24 cellular contexts compared by ENCODE assay signal in genomic region chr7:7779888-7780287, GRCh38.
A peak's percentile ranks its signal among the peaks of the same experiment; 100 is the strongest.
DNase-seq lines count a peak whose midpoint lies in the region; ATAC-seq lines count a peak whose summit lies in the region.
"Had no signal": no experiment of that assay in that cellular context is flagged by ENCODE, and none has a peak within 500 bp of the region (broad histone marks: within the 10 kb centered on the region; RNA-seq: fewer than 3 reads in every experiment).

No MANE protein-coding gene starts in this region.

- no peaks in the 10 kb centered on the region for H3K9me3 Mint-ChIP-seq in effector memory CD8-positive, alpha-beta T cell
- H3K9me3 Mint-ChIP-seq: activated naive CD8-positive, alpha-beta T cell treated with anti-CD3 and anti-CD28 coated beads, Interleukin-2, amount 50 U/mL, for 24 hours; activated T-cell treated with anti-CD3 and anti-CD28 coated beads, Interleukin-2, amount 50 U/mL, for 24 hours; mesothelial cell of epicardium; T-helper 1 cell treated with Interleukin-12 subunit alpha and Interleukin-12 subunit beta and Interleukin-4 antibody, amounts not matched to agents 30 μg/mL and 1 μg/mL, for 36 hours had no signal

- H3K4me1 Mint-ChIP-seq in effector memory CD8-positive, alpha-beta T cell (ENCODE audit: low read depth in 2 of 2): peaks cover 5% of the 10 kb centered on the region in 2 donors
- H3K4me1 Mint-ChIP-seq: mesothelial cell of epicardium had no signal

- DNase-seq in COLO829 (ENCODE audit: low spot score) (peak; percentile 53), H4 (ENCODE audit: low spot score) (peak; percentile 42), NCI-H82 treated with DMSO at 0.1 percent for 48 hours (lab: John Stamatoyannopoulos, UW; ENCODE audit: unreplicated experiment) (peak; percentile 38), NCI-H187 treated with DMSO at 0.1 percent for 48 hours (lab: John Stamatoyannopoulos, UW) (no peak), HUDEP-2 (lab: John Stamatoyannopoulos, UW; ENCODE audit: unreplicated experiment in 76 of 76) (no peak)
- no peak for DNase-seq in effector memory CD8-positive, alpha-beta T cell
- DNase-seq in activated CD8-positive, alpha-beta memory T cell treated with anti-CD3 and anti-CD28 coated beads, Interleukin-2, amount 50 U/mL, for 4 hours: no peak
- DNase-seq: activated CD4-positive, alpha-beta T cell treated with anti-CD3 and anti-CD28 coated beads for 36 hours; activated naive CD8-positive, alpha-beta T cell treated with anti-CD3 and anti-CD28 coated beads, Interleukin-2, amount 50 U/mL, for 24 hours; activated T-cell treated with anti-CD3 and anti-CD28 coated beads, Interleukin-2, amount 50 U/mL, for 24 hours; dorsolateral prefrontal cortex; EL; glutamatergic neuron; HCEC 1CT; left ventricle myocardium superior; naive thymus-derived CD4-positive, alpha-beta T cell; NCI-H1105; NCI-H1930; NCI-H524 treated with DMSO at 0.1 percent for 48 hours; stimulated activated CD4-positive, alpha-beta T cell treated with anti-CD3 and anti-CD28 coated beads, Interleukin-4, amount 100 ng/mL, for 4 hours had no signal

- H3K36me3 Mint-ChIP-seq in effector memory CD8-positive, alpha-beta T cell (ENCODE audit: insufficient read depth): peaks cover 2% of the 10 kb centered on the region
- H3K36me3 Mint-ChIP-seq: mesothelial cell of epicardium had no signal

- H3K4me3 Mint-ChIP-seq in effector memory CD8-positive, alpha-beta T cell: no peak overlapping the region
- H3K4me3 Mint-ChIP-seq: activated CD4-positive, alpha-beta T cell treated with anti-CD3 and anti-CD28 coated beads for 36 hours; activated naive CD8-positive, alpha-beta T cell treated with anti-CD3 and anti-CD28 coated beads, Interleukin-2, amount 50 U/mL, for 24 hours; activated T-cell treated with anti-CD3 and anti-CD28 coated beads, Interleukin-2, amount 50 U/mL, for 24 hours; mesothelial cell of epicardium; naive thymus-derived CD4-positive, alpha-beta T cell; stimulated activated memory B cell treated with anti-CD40 and anti-IgM and Interleukin-4, amounts not matched to agents 10 μg/mL and 1 μg/mL and 100 μg/mL, for 72 hours; T-helper 1 cell treated with Interleukin-12 subunit alpha and Interleukin-12 subunit beta and Interleukin-4 antibody, amounts not matched to agents 30 μg/mL and 1 μg/mL, for 36 hours had no signal

- peak overlapping the region; percentile 32 to 34 for H3K27ac Mint-ChIP-seq in effector memory CD8-positive, alpha-beta T cell
- H3K27ac Mint-ChIP-seq: activated CD4-positive, alpha-beta T cell treated with anti-CD3 and anti-CD28 coated beads for 36 hours; activated naive CD8-positive, alpha-beta T cell treated with anti-CD3 and anti-CD28 coated beads, Interleukin-2, amount 50 U/mL, for 24 hours; activated T-cell treated with anti-CD3 and anti-CD28 coated beads, Interleukin-2, amount 50 U/mL, for 24 hours; mesothelial cell of epicardium; T-helper 1 cell treated with Interleukin-12 subunit alpha and Interleukin-12 subunit beta and Interleukin-4 antibody, amounts not matched to agents 30 μg/mL and 1 μg/mL, for 36 hours had no signal

- no peak for ATAC-seq in effector memory CD8-positive, alpha-beta T cell (replicated peaks)
- no peak for ATAC-seq in GM19023 (IDR thresholded peaks at IDR 0.05; ENCODE audit: unreplicated experiment)
- ATAC-seq: activated CD4-positive, alpha-beta T cell treated with anti-CD3 and anti-CD28 coated beads for 36 hours; activated naive CD8-positive, alpha-beta T cell treated with anti-CD3 and anti-CD28 coated beads, Interleukin-2, amount 50 U/mL, for 24 hours; left ventricle myocardium superior; naive thymus-derived CD4-positive, alpha-beta T cell; stimulated activated memory B cell treated with anti-CD40 and anti-IgM and Interleukin-4, amounts not matched to agents 10 μg/mL and 1 μg/mL and 100 μg/mL, for 72 hours had no signal

- H3K27me3 Mint-ChIP-seq in effector memory CD8-positive, alpha-beta T cell: no peaks in the 10 kb centered on the region
- H3K27me3 Mint-ChIP-seq: activated CD4-positive, alpha-beta T cell treated with anti-CD3 and anti-CD28 coated beads for 36 hours; activated naive CD8-positive, alpha-beta T cell treated with anti-CD3 and anti-CD28 coated beads, Interleukin-2, amount 50 U/mL, for 24 hours; activated T-cell treated with anti-CD3 and anti-CD28 coated beads, Interleukin-2, amount 50 U/mL, for 24 hours; naive thymus-derived CD4-positive, alpha-beta T cell; stimulated activated memory B cell treated with anti-CD40 and anti-IgM and Interleukin-4, amounts not matched to agents 10 μg/mL and 1 μg/mL and 100 μg/mL, for 72 hours had no signal

Comparison
In these comparisons a context has a peak if more than half of its experiments do, and no peak if none do; other contexts are left out.
1. DNase-seq: peak in COLO829 (single experiment), H4 (single experiment) and NCI-H82 treated with DMSO at 0.1 percent for 48 hours (single experiment); none in effector memory CD8-positive, alpha-beta T cell (0 of 3), activated CD8-positive, alpha-beta memory T cell treated with anti-CD3 and anti-CD28 coated beads, Interleukin-2, amount 50 U/mL, for 4 hours (single experiment), NCI-H187 treated with DMSO at 0.1 percent for 48 hours (single experiment) and HUDEP-2 (0 of 76).